8 cellular contexts compared by ENCODE assay signal in genomic region chr11:58574851-58575250, GRCh38. TPM values are rescaled to one million over a fixed set of nuclear protein-coding genes. Genes with fewer than 3 reads are reported as not detected.
A peak's percentile ranks its signal among the peaks of the same experiment; 100 is the strongest.
DNase-seq lines count a peak whose midpoint lies in the region; ATAC-seq and TF ChIP-seq lines count a peak whose summit lies in the region.

No MANE protein-coding gene starts in this region.

- H3K27me3 Mint-ChIP-seq in T-helper 1 cell treated with Interleukin-12 subunit alpha and Interleukin-12 subunit beta and Interleukin-4 antibody, amounts not matched to agents 30 μg/mL and 1 μg/mL, for 36 hours (ENCODE audit: low read depth), result no peaks in the 10 kb centered on the region
- no peaks in the 10 kb centered on the region for H3K27me3 Mint-ChIP-seq in activated B cell treated with CpG ODN at 0.5 μM for 24 hours

- no peak for DNase-seq in T-helper 1 cell
- DNase-seq in activated B cell treated with CpG ODN at 0.5 μM for 24 hours, result no peak
- peak; percentile 30 for DNase-seq in fibroblast of the conjunctiva (ENCODE audit: low read depth)
- no peak for DNase-seq in substantia nigra (lab: John Stamatoyannopoulos, UW)
- no peak for DNase-seq in ureter (ENCODE audit: low spot score)
- DNase-seq in DMS79 (lab: John Stamatoyannopoulos, UW), result no peak
- no peak for DNase-seq in NCI-H2227 treated with DMSO at 0.1 percent for 48 hours (lab: John Stamatoyannopoulos, UW)

- peak overlapping the region; percentile 95 for H3K4me3 Mint-ChIP-seq in T-helper 1 cell treated with Interleukin-12 subunit alpha and Interleukin-12 subunit beta and Interleukin-4 antibody, amounts not matched to agents 30 μg/mL and 1 μg/mL, for 36 hours
- H3K4me3 Mint-ChIP-seq in activated B cell treated with CpG ODN at 0.5 μM for 24 hours, result peak overlapping the region; percentile 96

- CTCF ChIA-PET in activated B cell treated with CpG ODN at 0.5 μM for 24 hours (lab: Charles Lee), result interaction anchor here (4.0 kb wide), 1 partner anchor 7 kb away, joined by 30 read pairs; no protein-coding TSS in a partner anchor

- TF ChIP-seq CTCF in activated B cell treated with CpG ODN at 0.5 μM for 24 hours (IDR thresholded peaks at IDR 0.05), result no peak

- peak overlapping the region; percentile 82 for H3K27ac ChIP-seq in substantia nigra (ENCODE audit: low read depth, low read length, poor library complexity, severe bottlenecking)

- POLR2A ChIA-PET in activated B cell treated with CpG ODN at 0.5 μM for 24 hours (lab: Charles Lee), result interaction anchor here (0.6 to 6.2 kb wide), 7 partner anchors 11 to 573 kb away, joined by 3 to 35 read pairs (median 4); no protein-coding TSS in a partner anchor

- peaks cover 27% of the 10 kb centered on the region for H3K36me3 Mint-ChIP-seq in T-helper 1 cell treated with Interleukin-12 subunit alpha and Interleukin-12 subunit beta and Interleukin-4 antibody, amounts not matched to agents 30 μg/mL and 1 μg/mL, for 36 hours (ENCODE audit: low read depth)
- peaks cover 57% of the 10 kb centered on the region for H3K36me3 Mint-ChIP-seq in activated B cell treated with CpG ODN at 0.5 μM for 24 hours (ENCODE audit: low read depth)

- peaks cover 56% of the 10 kb centered on the region for H3K4me1 Mint-ChIP-seq in T-helper 1 cell treated with Interleukin-12 subunit alpha and Interleukin-12 subunit beta and Interleukin-4 antibody, amounts not matched to agents 30 μg/mL and 1 μg/mL, for 36 hours (ENCODE audit: low read depth)
- peaks cover 64% of the 10 kb centered on the region for H3K4me1 Mint-ChIP-seq in activated B cell treated with CpG ODN at 0.5 μM for 24 hours

- ATAC-seq in activated B cell treated with CpG ODN at 0.5 μM for 24 hours (ENCODE audit: low read depth), result no peak

- no peaks in the 10 kb centered on the region for H3K9me3 Mint-ChIP-seq in T-helper 1 cell treated with Interleukin-12 subunit alpha and Interleukin-12 subunit beta and Interleukin-4 antibody, amounts not matched to agents 30 μg/mL and 1 μg/mL, for 36 hours
- H3K9me3 Mint-ChIP-seq in activated B cell treated with CpG ODN at 0.5 μM for 24 hours, result no peaks in the 10 kb centered on the region

- intact Hi-C loops in activated B cell treated with CpG ODN at 0.5 μM for 24 hours (cut with micrococcal nuclease), result loop anchor here (5.0 kb wide), 5 partner anchors 707 to 1228 kb away; partner anchors contain the start of gene UBE2L6

- H3K27ac Mint-ChIP-seq in T-helper 1 cell treated with Interleukin-12 subunit alpha and Interleukin-12 subunit beta and Interleukin-4 antibody, amounts not matched to agents 30 μg/mL and 1 μg/mL, for 36 hours, result peak overlapping the region; percentile 100
- H3K27ac Mint-ChIP-seq in activated B cell treated with CpG ODN at 0.5 μM for 24 hours, result peak overlapping the region; percentile 100

RNA-seq across cellular contexts. Expression of gene LPXN, which starts 0.8 kb away (rescaled TPM):
- total RNA-seq in activated B cell treated with CpG ODN at 0.5 μM for 24 hours (279 and 284 TPM in 2 replicates), ureter (14.7 TPM)

RNA-seq across cellular contexts. Expression of gene ZFP91, which starts 4.0 kb away (rescaled TPM):
- 50.8 and 52.9 TPM in 2 replicates for total RNA-seq in activated B cell treated with CpG ODN at 0.5 μM for 24 hours
- 48.6 TPM for total RNA-seq in ureter

RNA-seq across cellular contexts. Expression of gene CNTF, which starts 47.6 kb away (rescaled TPM):
- 3.2 and 3.9 TPM in 2 replicates for total RNA-seq in activated B cell treated with CpG ODN at 0.5 μM for 24 hours
- total RNA-seq in ureter, result 1.8 TPM

Comparison
In these comparisons a context has a peak if more than half of its experiments do, and no peak if none do; other contexts are left out.
1. RNA of gene LPXN, which starts 0.8 kb away (total RNA-seq): 279 to 284 TPM in activated B cell treated with CpG ODN at 0.5 μM for 24 hours; 14.7 TPM in ureter (single experiment); every median in the first group is over 10 times any median in the second.